ENCODE assay signal across 8 cellular contexts in the genomic region with DNA sequence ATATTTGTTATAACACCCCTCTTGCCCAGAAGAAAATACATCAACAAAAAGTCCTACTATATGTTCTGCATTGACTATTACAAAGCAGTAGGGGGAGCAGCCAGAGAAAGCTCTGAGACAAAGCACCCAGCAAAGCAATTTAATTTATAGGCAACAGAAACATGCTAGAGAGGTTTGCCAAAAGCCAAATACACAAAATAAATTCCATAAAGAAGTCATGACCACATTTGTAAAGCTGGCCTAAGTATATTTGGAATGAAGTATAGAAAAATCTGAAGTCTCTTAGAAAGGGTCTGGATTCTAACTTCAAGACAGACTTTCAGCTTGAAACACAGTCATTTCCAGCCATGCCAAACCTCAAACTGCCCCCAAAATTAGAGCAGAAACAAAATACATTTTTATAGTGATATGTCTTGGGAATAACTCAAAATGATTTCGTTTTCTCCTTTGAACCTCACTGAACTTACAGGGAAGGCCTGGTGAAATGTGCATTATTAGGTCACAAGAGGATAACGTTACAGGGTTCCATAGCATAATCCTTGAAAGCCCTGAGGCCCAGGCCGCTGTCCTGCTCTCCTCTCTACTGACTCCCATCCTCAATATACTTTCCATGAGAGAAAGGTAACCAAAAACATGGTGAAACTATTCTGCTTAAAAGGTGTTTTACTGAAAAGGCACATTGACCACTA.
DNase-seq lines count a peak whose midpoint lies in the region; ATAC-seq and TF ChIP-seq lines count a peak whose summit lies in the region.

No MANE protein-coding gene starts in this region.

- no peaks in the 10 kb centered on the region for H3K36me3 ChIP-seq in CD4-positive, CD25-positive, alpha-beta regulatory T cell (ENCODE audit: control insufficient read depth, insufficient read depth, low read length)
- no peaks in the 10 kb centered on the region for H3K36me3 ChIP-seq in gastroesophageal sphincter
- H3K36me3 ChIP-seq in stomach: no peaks in the 10 kb centered on the region

- H3K27me3 Mint-ChIP-seq in CD4-positive, CD25-positive, alpha-beta regulatory T cell: no peaks in the 10 kb centered on the region

- no peaks in the 10 kb centered on the region for H3K9me3 Mint-ChIP-seq in CD4-positive, CD25-positive, alpha-beta regulatory T cell

- peak; percentile 3 to 62 (median 40) for DNase-seq in CD4-positive, CD25-positive, alpha-beta regulatory T cell
- peak; percentile 76 to 80 for DNase-seq in Kasumi-1 (lab: John Stamatoyannopoulos, UW)
- DNase-seq in stomach: no peak
- DNase-seq in lower leg skin (ENCODE audit: low spot score in 2 of 2): no peak
- DNase-seq in C1 segment of cervical spinal cord (lab: John Stamatoyannopoulos, UW): no peak

- peak overlapping the region; percentile 2 for H3K4me3 ChIP-seq in CD4-positive, CD25-positive, alpha-beta regulatory T cell (ENCODE audit: low read depth, low read length)
- no peak overlapping the region for H3K4me3 ChIP-seq in WI38 (ENCODE audit: low read depth, low read length)
- H3K4me3 ChIP-seq in gastroesophageal sphincter: no peak overlapping the region
- H3K4me3 ChIP-seq in stomach: peak overlapping the region in 1 of 4 donors; percentile 10
- H3K4me3 ChIP-seq in lower leg skin (ENCODE audit: low read depth, poor library complexity, severe bottlenecking): no peak overlapping the region

- peaks cover 14% of the 10 kb centered on the region for H3K36me3 Mint-ChIP-seq in CD4-positive, CD25-positive, alpha-beta regulatory T cell

- peak overlapping the region in 2 of 3 donors; percentile 29 to 42 for H3K27ac Mint-ChIP-seq in CD4-positive, CD25-positive, alpha-beta regulatory T cell

- peaks cover 28% of the 10 kb centered on the region for H3K4me1 ChIP-seq in CD4-positive, CD25-positive, alpha-beta regulatory T cell (ENCODE audit: control insufficient read depth, insufficient read depth, low read length, poor library complexity, severe bottlenecking)
- peaks cover 0 to 49% (median 3%) of the 10 kb centered on the region in 3 donors for H3K4me1 ChIP-seq in gastroesophageal sphincter
- peaks cover 0 to 68% (median 37%) of the 10 kb centered on the region in 4 donors for H3K4me1 ChIP-seq in stomach

- intact Hi-C loops in stomach (cut with DNase I; ENCODE audit: low total_unique reads): no loop called here
- intact Hi-C loops in lower leg skin (cut with DNase I; ENCODE audit: low total_unique reads): no loop called here

- 61 to 68% methylated on average over 3 of the region's 3 CpGs for WGBS in gastroesophageal sphincter (ENCODE audit: low coverage in 1 of 2), 2 donors
- 60 to 68% (median 62%) methylated on average over 3 of the region's 3 CpGs for WGBS in stomach, 5 donors
- 79 to 80% methylated on average over 3 of the region's 3 CpGs for WGBS in lower leg skin, 2 donors

- no peak overlapping the region for H3K27ac ChIP-seq in CD4-positive, CD25-positive, alpha-beta regulatory T cell (ENCODE audit: insufficient read depth, low read length, poor library complexity, severe bottlenecking)
- H3K27ac ChIP-seq in gastroesophageal sphincter (peak overlapping the region in 3 of 4 donors; percentile 11 to 44 (median 36)), stomach (peak overlapping the region in 4 of 5 donors; percentile 16 to 95 (median 73))

- TF ChIP-seq CTCF in GM12874 (IDR thresholded peaks at IDR 0.05; ENCODE audit: insufficient read depth, low read depth, low read length) (peak; percentile 39; the same call in 1 of the 2 replicates), WI38 (IDR thresholded peaks at IDR 0.05; ENCODE audit: low read depth, low read length) (peak; percentile 62), gastroesophageal sphincter (IDR thresholded peaks at IDR 0.05) (peak; percentile 22 to 64 (median 50)), stomach (IDR thresholded peaks at IDR 0.05) (peak in 5 of 7 experiments; percentile 35 to 61 (median 51)), lower leg skin (IDR thresholded peaks at IDR 0.05) (no peak)

- peak overlapping the region in 1 of 4 donors; percentile 22 for H3K4me3 Mint-ChIP-seq in CD4-positive, CD25-positive, alpha-beta regulatory T cell

- H3K27me3 ChIP-seq in CD4-positive, CD25-positive, alpha-beta regulatory T cell (ENCODE audit: control insufficient read depth, insufficient read depth, low read length): peaks cover 7% of the 10 kb centered on the region
- no peaks in the 10 kb centered on the region for H3K27me3 ChIP-seq in gastroesophageal sphincter
- H3K27me3 ChIP-seq in stomach: no peaks in the 10 kb centered on the region

- TF ChIP-seq EP300 in gastroesophageal sphincter (IDR thresholded peaks at IDR 0.05): no peak
- TF ChIP-seq EP300 in stomach (IDR thresholded peaks at IDR 0.05): no peak

- H3K4me1 Mint-ChIP-seq in CD4-positive, CD25-positive, alpha-beta regulatory T cell: peaks cover 17 to 59% (median 21%) of the 10 kb centered on the region in 4 donors

- no peaks in the 10 kb centered on the region for H3K9me3 ChIP-seq in CD4-positive, CD25-positive, alpha-beta regulatory T cell (ENCODE audit: control insufficient read depth in 2 of 2, low read length in 2 of 2)
- H3K9me3 ChIP-seq in gastroesophageal sphincter: no peaks in the 10 kb centered on the region
- H3K9me3 ChIP-seq in stomach: no peaks in the 10 kb centered on the region

- peak in 1 of 2 donors; percentile 18 for ATAC-seq in CD4-positive, CD25-positive, alpha-beta regulatory T cell (ENCODE audit: low read depth in 2 of 2)
- no peak for ATAC-seq in gastroesophageal sphincter

- no peak for TF ChIP-seq POLR2A in gastroesophageal sphincter (IDR thresholded peaks at IDR 0.05)
- no peak for TF ChIP-seq POLR2A in stomach (IDR thresholded peaks at IDR 0.05)
- no peak for TF ChIP-seq POLR2A in lower leg skin (IDR thresholded peaks at IDR 0.05)

Comparison
In these comparisons a context has a peak if more than half of its experiments do, and no peak if none do; other contexts are left out.
1. DNase-seq: peak in CD4-positive, CD25-positive, alpha-beta regulatory T cell (3 of 3) and Kasumi-1 (2 of 2); none in stomach (single experiment), lower leg skin (0 of 2) and C1 segment of cervical spinal cord (0 of 14).
2. CTCF ChIP-seq: peak in GM12874 (single experiment), WI38 (single experiment), gastroesophageal sphincter (4 of 4) and stomach (5 of 7); none in lower leg skin (0 of 3).